In the genomic region with DNA sequence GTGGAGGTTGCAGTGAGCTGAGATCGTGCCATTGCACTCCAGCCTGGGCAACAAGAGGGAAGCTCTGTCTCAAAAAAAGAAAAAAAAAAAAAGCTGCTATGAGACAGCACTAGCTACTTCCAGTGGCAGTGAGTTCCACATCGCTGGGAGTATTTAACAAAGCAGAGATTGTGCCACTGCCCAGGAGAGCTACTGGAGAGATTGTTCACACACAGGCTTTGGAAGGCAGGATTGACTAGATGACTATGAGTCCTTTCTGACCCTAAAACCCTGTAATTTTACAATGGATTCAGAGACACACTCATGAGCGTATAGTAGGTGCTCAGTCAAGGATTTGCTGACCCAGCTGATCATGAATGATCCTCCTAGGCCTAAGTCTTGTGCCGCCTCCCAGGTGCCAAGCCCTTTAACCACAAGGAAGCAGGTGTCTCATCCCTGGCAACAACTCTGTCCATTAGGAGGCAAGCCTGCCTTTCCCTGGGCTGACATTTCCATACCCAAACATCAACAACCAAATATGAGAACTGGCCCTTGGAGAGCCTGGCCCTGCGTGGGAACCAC, we compare ENCODE assay signal across 1 cellular context.
TF ChIP-seq lines count a peak whose summit lies in the region.

No MANE protein-coding gene starts in this region.

TF ChIP-seq in GM23338, 12 proteins besides CTCF, POLR2A, EP300 and RAD21 (continued from another document):
- TF ChIP-seq, protein P1, sequence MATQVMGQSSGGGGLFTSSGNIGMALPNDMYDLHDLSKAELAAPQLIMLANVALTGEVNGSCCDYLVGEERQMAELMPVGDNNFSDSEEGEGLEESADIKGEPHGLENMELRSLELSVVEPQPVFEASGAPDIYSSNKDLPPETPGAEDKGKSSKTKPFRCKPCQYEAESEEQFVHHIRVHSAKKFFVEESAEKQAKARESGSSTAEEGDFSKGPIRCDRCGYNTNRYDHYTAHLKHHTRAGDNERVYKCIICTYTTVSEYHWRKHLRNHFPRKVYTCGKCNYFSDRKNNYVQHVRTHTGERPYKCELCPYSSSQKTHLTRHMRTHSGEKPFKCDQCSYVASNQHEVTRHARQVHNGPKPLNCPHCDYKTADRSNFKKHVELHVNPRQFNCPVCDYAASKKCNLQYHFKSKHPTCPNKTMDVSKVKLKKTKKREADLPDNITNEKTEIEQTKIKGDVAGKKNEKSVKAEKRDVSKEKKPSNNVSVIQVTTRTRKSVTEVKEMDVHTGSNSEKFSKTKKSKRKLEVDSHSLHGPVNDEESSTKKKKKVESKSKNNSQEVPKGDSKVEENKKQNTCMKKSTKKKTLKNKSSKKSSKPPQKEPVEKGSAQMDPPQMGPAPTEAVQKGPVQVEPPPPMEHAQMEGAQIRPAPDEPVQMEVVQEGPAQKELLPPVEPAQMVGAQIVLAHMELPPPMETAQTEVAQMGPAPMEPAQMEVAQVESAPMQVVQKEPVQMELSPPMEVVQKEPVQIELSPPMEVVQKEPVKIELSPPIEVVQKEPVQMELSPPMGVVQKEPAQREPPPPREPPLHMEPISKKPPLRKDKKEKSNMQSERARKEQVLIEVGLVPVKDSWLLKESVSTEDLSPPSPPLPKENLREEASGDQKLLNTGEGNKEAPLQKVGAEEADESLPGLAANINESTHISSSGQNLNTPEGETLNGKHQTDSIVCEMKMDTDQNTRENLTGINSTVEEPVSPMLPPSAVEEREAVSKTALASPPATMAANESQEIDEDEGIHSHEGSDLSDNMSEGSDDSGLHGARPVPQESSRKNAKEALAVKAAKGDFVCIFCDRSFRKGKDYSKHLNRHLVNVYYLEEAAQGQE (IDR thresholded peaks at IDR 0.05; ENCODE audit: unreplicated experiment) = no peak
- TF ChIP-seq ZNF462 (CRISPR knock-in tag; IDR thresholded peaks at IDR 0.05) (no peak), CREB1 (CRISPR knock-in tag; IDR thresholded peaks at IDR 0.05; ENCODE audit: low read depth) (no peak), ZNF331 (CRISPR knock-in tag; IDR thresholded peaks at IDR 0.05; ENCODE audit: low read depth) (no peak), ZNF114 (CRISPR knock-in tag; IDR thresholded peaks at IDR 0.05) (no peak)
- TF ChIP-seq, protein P2, sequence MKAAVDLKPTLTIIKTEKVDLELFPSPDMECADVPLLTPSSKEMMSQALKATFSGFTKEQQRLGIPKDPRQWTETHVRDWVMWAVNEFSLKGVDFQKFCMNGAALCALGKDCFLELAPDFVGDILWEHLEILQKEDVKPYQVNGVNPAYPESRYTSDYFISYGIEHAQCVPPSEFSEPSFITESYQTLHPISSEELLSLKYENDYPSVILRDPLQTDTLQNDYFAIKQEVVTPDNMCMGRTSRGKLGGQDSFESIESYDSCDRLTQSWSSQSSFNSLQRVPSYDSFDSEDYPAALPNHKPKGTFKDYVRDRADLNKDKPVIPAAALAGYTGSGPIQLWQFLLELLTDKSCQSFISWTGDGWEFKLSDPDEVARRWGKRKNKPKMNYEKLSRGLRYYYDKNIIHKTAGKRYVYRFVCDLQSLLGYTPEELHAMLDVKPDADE (IDR thresholded peaks at IDR 0.05) = no peak
